Comparison of ENCODE assay signal across 1 cellular context in the genomic region with DNA sequence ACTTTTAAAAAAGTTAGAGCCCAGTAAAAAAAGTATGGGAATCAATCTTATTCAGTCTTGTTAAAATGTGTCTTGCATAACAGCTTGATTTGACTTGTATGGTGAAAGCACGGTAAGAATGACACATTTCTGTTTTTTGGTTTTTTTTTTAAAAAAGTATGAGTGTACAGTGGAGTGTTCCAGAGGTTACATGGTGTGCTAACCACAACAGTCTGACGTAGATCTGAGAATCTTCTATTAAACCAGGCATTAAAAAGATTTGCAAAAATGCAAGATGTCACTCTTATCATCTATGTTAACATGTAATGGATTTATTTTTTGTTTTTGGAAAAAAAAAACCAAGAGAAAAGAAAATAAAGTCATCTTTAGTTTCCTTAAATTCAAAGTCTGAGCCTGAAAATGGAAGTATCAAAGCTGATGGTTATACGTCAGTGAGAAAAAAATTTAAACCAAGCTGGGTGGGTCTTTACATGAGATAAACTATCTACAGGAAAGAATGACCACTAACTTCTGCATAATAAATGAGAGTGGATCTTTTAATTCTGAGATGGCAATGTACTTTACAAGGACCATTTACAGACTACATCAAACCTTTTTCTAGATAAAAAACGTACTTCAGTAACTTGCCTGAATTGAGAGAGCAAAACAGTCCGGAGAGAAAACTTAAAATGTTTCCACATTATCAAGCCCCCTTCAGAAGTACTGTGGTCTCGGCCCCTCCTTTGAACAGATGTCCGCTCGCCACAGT.
TF ChIP-seq lines count a peak whose summit lies in the region.

No MANE protein-coding gene starts in this region.

TF ChIP-seq in GM12878, 131 proteins besides CTCF, POLR2A, EP300 and RAD21:
- TF ChIP-seq MXI1 (IDR thresholded peaks at IDR 0.05; ENCODE audit: low read depth, low read length) (no peak), RFX5 (IDR thresholded peaks at IDR 0.05; ENCODE audit: low read depth, low read length) (no peak), RUNX3 (IDR thresholded peaks at IDR 0.05; ENCODE audit: low read length) (peak; percentile 84), GATAD2B (conservative IDR thresholded peaks at IDR 0.05; ENCODE audit: low read depth) (no peak), JUNB (IDR thresholded peaks at IDR 0.05) (peak; percentile 15; the same call in 1 of the 2 replicates), CBX5 (IDR thresholded peaks at IDR 0.05; ENCODE audit: low read depth) (no peak), CREB1 (IDR thresholded peaks at IDR 0.05; ENCODE audit: low read depth) (0 out of 2 replicates have a peak, but pooled peaks have one; percentile 47), YY1 (IDR thresholded peaks at IDR 0.05; ENCODE audit: low read depth, low read length) (no peak), FOS (IDR thresholded peaks at IDR 0.05; ENCODE audit: borderline replicate concordance, extremely low read depth, insufficient read length) (no peak), CBFB (IDR thresholded peaks at IDR 0.05; ENCODE audit: low read depth) (no peak), NFIC (IDR thresholded peaks at IDR 0.05; ENCODE audit: low read depth, low read length) (peak; percentile 68), MYC (IDR thresholded peaks at IDR 0.05; ENCODE audit: insufficient read depth, insufficient read length, insufficient replicate concordance, low read length, severe bottlenecking) (no peak), PML (IDR thresholded peaks at IDR 0.05; ENCODE audit: low read length) (0 out of 2 replicates have a peak, but pooled peaks have one; percentile 3), MEF2B (IDR thresholded peaks at IDR 0.05; ENCODE audit: partially characterized antibody, poor library complexity, severe bottlenecking) (no peak), POU2F2 (IDR thresholded peaks at IDR 0.05; ENCODE audit: borderline replicate concordance, low read depth, low read length) (no peak), CHD1 (IDR thresholded peaks at IDR 0.05; ENCODE audit: low read depth, low read length) (no peak), ZNF384 (IDR thresholded peaks at IDR 0.05; ENCODE audit: borderline replicate concordance, low read depth, low read length) (peak; percentile 59; the same call in 1 of the 2 replicates), TAF1 (IDR thresholded peaks at IDR 0.05; ENCODE audit: borderline replicate concordance, low read depth, low read length) (no peak), ATF7 (IDR thresholded peaks at IDR 0.05; ENCODE audit: low read depth) (peak; percentile 75), ZNF217 (IDR thresholded peaks at IDR 0.05) (no peak), YBX1 (IDR thresholded peaks at IDR 0.05) (no peak), ASH2L (IDR thresholded peaks at IDR 0.05; ENCODE audit: borderline replicate concordance, low read depth) (no peak), ZSCAN29 (IDR thresholded peaks at IDR 0.05) (no peak), CREM (IDR thresholded peaks at IDR 0.05; ENCODE audit: low read depth) (peak; percentile 39; the same call in 1 of the 2 replicates), IRF4 (IDR thresholded peaks at IDR 0.05; ENCODE audit: low read depth, low read length) (no peak), ZZZ3 (IDR thresholded peaks at IDR 0.05; ENCODE audit: control insufficient read depth, insufficient read length, low read depth) (no peak)
- TF ChIP-seq, protein P1, sequence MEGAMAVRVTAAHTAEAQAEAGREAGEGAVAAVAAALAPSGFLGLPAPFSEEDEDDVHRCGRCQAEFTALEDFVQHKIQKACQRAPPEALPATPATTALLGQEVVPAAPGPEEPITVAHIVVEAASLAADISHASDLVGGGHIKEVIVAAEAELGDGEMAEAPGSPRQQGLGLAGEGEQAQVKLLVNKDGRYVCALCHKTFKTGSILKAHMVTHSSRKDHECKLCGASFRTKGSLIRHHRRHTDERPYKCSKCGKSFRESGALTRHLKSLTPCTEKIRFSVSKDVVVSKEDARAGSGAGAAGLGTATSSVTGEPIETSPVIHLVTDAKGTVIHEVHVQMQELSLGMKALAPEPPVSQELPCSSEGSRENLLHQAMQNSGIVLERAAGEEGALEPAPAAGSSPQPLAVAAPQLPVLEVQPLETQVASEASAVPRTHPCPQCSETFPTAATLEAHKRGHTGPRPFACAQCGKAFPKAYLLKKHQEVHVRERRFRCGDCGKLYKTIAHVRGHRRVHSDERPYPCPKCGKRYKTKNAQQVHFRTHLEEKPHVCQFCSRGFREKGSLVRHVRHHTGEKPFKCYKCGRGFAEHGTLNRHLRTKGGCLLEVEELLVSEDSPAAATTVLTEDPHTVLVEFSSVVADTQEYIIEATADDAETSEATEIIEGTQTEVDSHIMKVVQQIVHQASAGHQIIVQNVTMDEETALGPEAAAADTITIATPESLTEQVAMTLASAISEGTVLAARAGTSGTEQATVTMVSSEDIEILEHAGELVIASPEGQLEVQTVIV (IDR thresholded peaks at IDR 0.05; ENCODE audit: borderline replicate concordance, partially characterized antibody) = no peak
- TF ChIP-seq, protein P2, sequence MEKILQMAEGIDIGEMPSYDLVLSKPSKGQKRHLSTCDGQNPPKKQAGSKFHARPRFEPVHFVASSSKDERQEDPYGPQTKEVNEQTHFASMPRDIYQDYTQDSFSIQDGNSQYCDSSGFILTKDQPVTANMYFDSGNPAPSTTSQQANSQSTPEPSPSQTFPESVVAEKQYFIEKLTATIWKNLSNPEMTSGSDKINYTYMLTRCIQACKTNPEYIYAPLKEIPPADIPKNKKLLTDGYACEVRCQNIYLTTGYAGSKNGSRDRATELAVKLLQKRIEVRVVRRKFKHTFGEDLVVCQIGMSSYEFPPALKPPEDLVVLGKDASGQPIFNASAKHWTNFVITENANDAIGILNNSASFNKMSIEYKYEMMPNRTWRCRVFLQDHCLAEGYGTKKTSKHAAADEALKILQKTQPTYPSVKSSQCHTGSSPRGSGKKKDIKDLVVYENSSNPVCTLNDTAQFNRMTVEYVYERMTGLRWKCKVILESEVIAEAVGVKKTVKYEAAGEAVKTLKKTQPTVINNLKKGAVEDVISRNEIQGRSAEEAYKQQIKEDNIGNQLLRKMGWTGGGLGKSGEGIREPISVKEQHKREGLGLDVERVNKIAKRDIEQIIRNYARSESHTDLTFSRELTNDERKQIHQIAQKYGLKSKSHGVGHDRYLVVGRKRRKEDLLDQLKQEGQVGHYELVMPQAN (conservative IDR thresholded peaks at IDR 0.05) = no peak
- TF ChIP-seq, protein P3, sequence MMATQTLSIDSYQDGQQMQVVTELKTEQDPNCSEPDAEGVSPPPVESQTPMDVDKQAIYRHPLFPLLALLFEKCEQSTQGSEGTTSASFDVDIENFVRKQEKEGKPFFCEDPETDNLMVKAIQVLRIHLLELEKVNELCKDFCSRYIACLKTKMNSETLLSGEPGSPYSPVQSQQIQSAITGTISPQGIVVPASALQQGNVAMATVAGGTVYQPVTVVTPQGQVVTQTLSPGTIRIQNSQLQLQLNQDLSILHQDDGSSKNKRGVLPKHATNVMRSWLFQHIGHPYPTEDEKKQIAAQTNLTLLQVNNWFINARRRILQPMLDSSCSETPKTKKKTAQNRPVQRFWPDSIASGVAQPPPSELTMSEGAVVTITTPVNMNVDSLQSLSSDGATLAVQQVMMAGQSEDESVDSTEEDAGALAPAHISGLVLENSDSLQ (IDR thresholded peaks at IDR 0.05) = peak; percentile 65
- TF ChIP-seq, protein P4, sequence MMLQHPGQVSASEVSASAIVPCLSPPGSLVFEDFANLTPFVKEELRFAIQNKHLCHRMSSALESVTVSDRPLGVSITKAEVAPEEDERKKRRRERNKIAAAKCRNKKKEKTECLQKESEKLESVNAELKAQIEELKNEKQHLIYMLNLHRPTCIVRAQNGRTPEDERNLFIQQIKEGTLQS (IDR thresholded peaks at IDR 0.05; ENCODE audit: borderline replicate concordance, extremely low read depth, low read depth, low read length) = no peak
- TF ChIP-seq, protein P5, sequence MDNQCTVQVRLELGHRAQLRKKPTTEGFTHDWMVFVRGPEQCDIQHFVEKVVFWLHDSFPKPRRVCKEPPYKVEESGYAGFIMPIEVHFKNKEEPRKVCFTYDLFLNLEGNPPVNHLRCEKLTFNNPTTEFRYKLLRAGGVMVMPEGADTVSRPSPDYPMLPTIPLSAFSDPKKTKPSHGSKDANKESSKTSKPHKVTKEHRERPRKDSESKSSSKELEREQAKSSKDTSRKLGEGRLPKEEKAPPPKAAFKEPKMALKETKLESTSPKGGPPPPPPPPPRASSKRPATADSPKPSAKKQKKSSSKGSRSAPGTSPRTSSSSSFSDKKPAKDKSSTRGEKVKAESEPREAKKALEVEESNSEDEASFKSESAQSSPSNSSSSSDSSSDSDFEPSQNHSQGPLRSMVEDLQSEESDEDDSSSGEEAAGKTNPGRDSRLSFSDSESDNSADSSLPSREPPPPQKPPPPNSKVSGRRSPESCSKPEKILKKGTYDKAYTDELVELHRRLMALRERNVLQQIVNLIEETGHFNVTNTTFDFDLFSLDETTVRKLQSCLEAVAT (IDR thresholded peaks at IDR 0.05) = no peak
- TF ChIP-seq, protein P6, sequence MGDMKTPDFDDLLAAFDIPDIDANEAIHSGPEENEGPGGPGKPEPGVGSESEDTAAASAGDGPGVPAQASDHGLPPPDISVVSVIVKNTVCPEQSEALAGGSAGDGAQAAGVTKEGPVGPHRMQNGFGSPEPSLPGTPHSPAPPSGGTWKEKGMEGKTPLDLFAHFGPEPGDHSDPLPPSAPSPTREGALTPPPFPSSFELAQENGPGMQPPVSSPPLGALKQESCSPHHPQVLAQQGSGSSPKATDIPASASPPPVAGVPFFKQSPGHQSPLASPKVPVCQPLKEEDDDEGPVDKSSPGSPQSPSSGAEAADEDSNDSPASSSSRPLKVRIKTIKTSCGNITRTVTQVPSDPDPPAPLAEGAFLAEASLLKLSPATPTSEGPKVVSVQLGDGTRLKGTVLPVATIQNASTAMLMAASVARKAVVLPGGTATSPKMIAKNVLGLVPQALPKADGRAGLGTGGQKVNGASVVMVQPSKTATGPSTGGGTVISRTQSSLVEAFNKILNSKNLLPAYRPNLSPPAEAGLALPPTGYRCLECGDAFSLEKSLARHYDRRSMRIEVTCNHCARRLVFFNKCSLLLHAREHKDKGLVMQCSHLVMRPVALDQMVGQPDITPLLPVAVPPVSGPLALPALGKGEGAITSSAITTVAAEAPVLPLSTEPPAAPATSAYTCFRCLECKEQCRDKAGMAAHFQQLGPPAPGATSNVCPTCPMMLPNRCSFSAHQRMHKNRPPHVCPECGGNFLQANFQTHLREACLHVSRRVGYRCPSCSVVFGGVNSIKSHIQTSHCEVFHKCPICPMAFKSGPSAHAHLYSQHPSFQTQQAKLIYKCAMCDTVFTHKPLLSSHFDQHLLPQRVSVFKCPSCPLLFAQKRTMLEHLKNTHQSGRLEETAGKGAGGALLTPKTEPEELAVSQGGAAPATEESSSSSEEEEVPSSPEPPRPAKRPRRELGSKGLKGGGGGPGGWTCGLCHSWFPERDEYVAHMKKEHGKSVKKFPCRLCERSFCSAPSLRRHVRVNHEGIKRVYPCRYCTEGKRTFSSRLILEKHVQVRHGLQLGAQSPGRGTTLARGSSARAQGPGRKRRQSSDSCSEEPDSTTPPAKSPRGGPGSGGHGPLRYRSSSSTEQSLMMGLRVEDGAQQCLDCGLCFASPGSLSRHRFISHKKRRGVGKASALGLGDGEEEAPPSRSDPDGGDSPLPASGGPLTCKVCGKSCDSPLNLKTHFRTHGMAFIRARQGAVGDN (IDR thresholded peaks at IDR 0.05) = no peak
- TF ChIP-seq, protein P7, sequence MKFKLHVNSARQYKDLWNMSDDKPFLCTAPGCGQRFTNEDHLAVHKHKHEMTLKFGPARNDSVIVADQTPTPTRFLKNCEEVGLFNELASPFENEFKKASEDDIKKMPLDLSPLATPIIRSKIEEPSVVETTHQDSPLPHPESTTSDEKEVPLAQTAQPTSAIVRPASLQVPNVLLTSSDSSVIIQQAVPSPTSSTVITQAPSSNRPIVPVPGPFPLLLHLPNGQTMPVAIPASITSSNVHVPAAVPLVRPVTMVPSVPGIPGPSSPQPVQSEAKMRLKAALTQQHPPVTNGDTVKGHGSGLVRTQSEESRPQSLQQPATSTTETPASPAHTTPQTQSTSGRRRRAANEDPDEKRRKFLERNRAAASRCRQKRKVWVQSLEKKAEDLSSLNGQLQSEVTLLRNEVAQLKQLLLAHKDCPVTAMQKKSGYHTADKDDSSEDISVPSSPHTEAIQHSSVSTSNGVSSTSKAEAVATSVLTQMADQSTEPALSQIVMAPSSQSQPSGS (IDR thresholded peaks at IDR 0.05; ENCODE audit: low read length) = peak; percentile 57; the same call in 1 of the 2 replicates
- TF ChIP-seq, protein P8, sequence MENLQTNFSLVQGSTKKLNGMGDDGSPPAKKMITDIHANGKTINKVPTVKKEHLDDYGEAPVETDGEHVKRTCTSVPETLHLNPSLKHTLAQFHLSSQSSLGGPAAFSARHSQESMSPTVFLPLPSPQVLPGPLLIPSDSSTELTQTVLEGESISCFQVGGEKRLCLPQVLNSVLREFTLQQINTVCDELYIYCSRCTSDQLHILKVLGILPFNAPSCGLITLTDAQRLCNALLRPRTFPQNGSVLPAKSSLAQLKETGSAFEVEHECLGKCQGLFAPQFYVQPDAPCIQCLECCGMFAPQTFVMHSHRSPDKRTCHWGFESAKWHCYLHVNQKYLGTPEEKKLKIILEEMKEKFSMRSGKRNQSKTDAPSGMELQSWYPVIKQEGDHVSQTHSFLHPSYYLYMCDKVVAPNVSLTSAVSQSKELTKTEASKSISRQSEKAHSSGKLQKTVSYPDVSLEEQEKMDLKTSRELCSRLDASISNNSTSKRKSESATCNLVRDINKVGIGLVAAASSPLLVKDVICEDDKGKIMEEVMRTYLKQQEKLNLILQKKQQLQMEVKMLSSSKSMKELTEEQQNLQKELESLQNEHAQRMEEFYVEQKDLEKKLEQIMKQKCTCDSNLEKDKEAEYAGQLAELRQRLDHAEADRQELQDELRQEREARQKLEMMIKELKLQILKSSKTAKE (IDR thresholded peaks at IDR 0.05; ENCODE audit: low read depth, poor library complexity, severe bottlenecking) = peak; percentile 22
